In the genomic region with DNA sequence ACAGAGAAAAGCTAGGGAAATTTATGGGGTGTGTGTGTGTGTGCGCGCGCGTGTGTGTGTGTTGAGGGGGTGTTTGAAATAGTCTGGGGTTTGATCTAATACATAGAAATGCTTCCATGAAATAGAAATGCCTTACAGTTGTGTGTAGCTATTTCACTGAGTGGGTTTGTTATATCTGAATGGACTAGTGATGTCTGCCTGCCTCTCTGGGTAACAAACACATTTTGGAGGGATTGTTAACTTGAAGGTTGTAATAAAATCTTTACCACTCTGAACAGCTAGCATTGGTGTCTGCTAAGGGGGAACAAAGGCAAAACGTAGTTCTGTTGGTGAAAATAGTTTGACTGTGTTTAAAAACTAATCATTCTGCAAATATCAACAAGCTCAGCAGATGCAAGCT, we compare ENCODE assay signal across 28 cellular contexts.
"Had no signal": no experiment of that assay in that cellular context is flagged by ENCODE, and none has a peak within 500 bp of the region (broad histone marks: within the 10 kb centered on the region; RNA-seq: fewer than 3 reads in every experiment).

No MANE protein-coding gene starts in this region.

- H3K9me3 ChIP-seq: body of pancreas, esophagus squamous epithelium had no signal

- H3K27ac Mint-ChIP-seq: activated CD4-positive, alpha-beta memory T cell treated with anti-CD3 and anti-CD28 coated beads for 36 hours; activated CD4-positive, alpha-beta T cell treated with anti-CD3 and anti-CD28 coated beads for 36 hours; activated CD4-positive, alpha-beta T cell treated with anti-CD3 and anti-CD28 coated beads, Interleukin-2, amount 10 ng/mL, durations not matched to agents 24 days and 14 days; activated CD8-positive, alpha-beta memory T cell treated with anti-CD3 and anti-CD28 coated beads, Interleukin-2, amount 10 ng/mL, durations not matched to agents 7 days and 5 days; activated CD8-positive, alpha-beta T cell treated with anti-CD3 and anti-CD28 coated beads, Interleukin-2, amount 10 ng/mL, durations not matched to agents 7 days and 5 days; activated naive CD4-positive, alpha-beta T cell treated with anti-CD3 and anti-CD28 coated beads, Interleukin-2, amount 10 ng/mL, durations not matched to agents 7 days and 5 days; activated naive CD4-positive, alpha-beta T cell treated with anti-CD3 and anti-CD28 coated beads, Interleukin-2, amount 50 U/mL, for 72 hours; activated T-cell treated with anti-CD3 and anti-CD28 coated beads, Interleukin-2, amount 50 U/mL, for 24 hours; activated T-cell treated with anti-CD3 and anti-CD28 coated beads, Interleukin-2, amount 50 U/mL, for 72 hours; effector memory CD8-positive, alpha-beta T cell had no signal

- DNase-seq: activated CD4-positive, alpha-beta memory T cell treated with anti-CD3 and anti-CD28 coated beads for 36 hours; activated CD4-positive, alpha-beta T cell treated with anti-CD3 and anti-CD28 coated beads for 36 hours; activated CD4-positive, alpha-beta T cell treated with anti-CD3 and anti-CD28 coated beads, Interleukin-2, amount 10 ng/mL, durations not matched to agents 24 days and 14 days; activated CD4-positive, CD25-positive, alpha-beta regulatory T cell; activated CD4-positive, CD25-positive, alpha-beta regulatory T cell treated with anti-CD3 and anti-CD28 coated beads, Interleukin-2, amount 50 U/mL, for 72 hours; activated CD8-positive, alpha-beta memory T cell treated with anti-CD3 and anti-CD28 coated beads, Interleukin-2, amount 10 ng/mL, durations not matched to agents 7 days and 5 days; activated CD8-positive, alpha-beta memory T cell treated with anti-CD3 and anti-CD28 coated beads, Interleukin-2, amount 50 U/mL, for 4 hours; activated CD8-positive, alpha-beta T cell treated with anti-CD3 and anti-CD28 coated beads, Interleukin-2, amount 10 ng/mL, durations not matched to agents 7 days and 5 days; activated gamma-delta T cell; activated naive CD4-positive, alpha-beta T cell; activated naive CD4-positive, alpha-beta T cell treated with anti-CD3 and anti-CD28 coated beads, Interleukin-2, amount 10 ng/mL, durations not matched to agents 7 days and 5 days; activated T-cell treated with anti-CD3 and anti-CD28 coated beads, Interleukin-2, amount 50 U/mL, for 24 hours; activated T-cell treated with anti-CD3 and anti-CD28 coated beads, Interleukin-2, amount 50 U/mL, for 72 hours; amniotic stem cell; anterior cingulate cortex; cortex of kidney; dermis blood vessel endothelial cell; effector CD4-positive, alpha-beta T cell; effector memory CD8-positive, alpha-beta T cell; esophagus squamous epithelium; foreskin melanocyte; heart right ventricle; T-helper 2 cell had no signal

- H3K4me3 Mint-ChIP-seq: activated CD4-positive, alpha-beta memory T cell treated with anti-CD3 and anti-CD28 coated beads for 36 hours; activated CD4-positive, alpha-beta T cell treated with anti-CD3 and anti-CD28 coated beads for 36 hours; activated CD4-positive, alpha-beta T cell treated with anti-CD3 and anti-CD28 coated beads, Interleukin-2, amount 10 ng/mL, durations not matched to agents 24 days and 14 days; activated CD8-positive, alpha-beta memory T cell treated with anti-CD3 and anti-CD28 coated beads, Interleukin-2, amount 10 ng/mL, durations not matched to agents 7 days and 5 days; activated CD8-positive, alpha-beta T cell treated with anti-CD3 and anti-CD28 coated beads, Interleukin-2, amount 10 ng/mL, durations not matched to agents 7 days and 5 days; activated naive CD4-positive, alpha-beta T cell treated with anti-CD3 and anti-CD28 coated beads, Interleukin-2, amount 10 ng/mL, durations not matched to agents 7 days and 5 days; activated T-cell treated with anti-CD3 and anti-CD28 coated beads, Interleukin-2, amount 50 U/mL, for 24 hours; activated T-cell treated with anti-CD3 and anti-CD28 coated beads, Interleukin-2, amount 50 U/mL, for 72 hours; effector memory CD8-positive, alpha-beta T cell had no signal

- H3K27ac ChIP-seq: body of pancreas, epithelial cell of prostate, esophagus squamous epithelium, gastroesophageal sphincter, heart right ventricle, hepatocyte had no signal

- H3K36me3 Mint-ChIP-seq: activated CD4-positive, alpha-beta memory T cell treated with anti-CD3 and anti-CD28 coated beads for 36 hours; activated CD8-positive, alpha-beta memory T cell treated with anti-CD3 and anti-CD28 coated beads, Interleukin-2, amount 10 ng/mL, durations not matched to agents 7 days and 5 days; activated naive CD4-positive, alpha-beta T cell treated with anti-CD3 and anti-CD28 coated beads, Interleukin-2, amount 10 ng/mL, durations not matched to agents 7 days and 5 days; activated naive CD4-positive, alpha-beta T cell treated with anti-CD3 and anti-CD28 coated beads, Interleukin-2, amount 50 U/mL, for 72 hours had no signal

- H3K27me3 Mint-ChIP-seq: activated CD4-positive, alpha-beta memory T cell treated with anti-CD3 and anti-CD28 coated beads for 36 hours; activated CD4-positive, alpha-beta T cell treated with anti-CD3 and anti-CD28 coated beads, Interleukin-2, amount 10 ng/mL, durations not matched to agents 24 days and 14 days; activated CD8-positive, alpha-beta memory T cell treated with anti-CD3 and anti-CD28 coated beads, Interleukin-2, amount 10 ng/mL, durations not matched to agents 7 days and 5 days; activated naive CD4-positive, alpha-beta T cell treated with anti-CD3 and anti-CD28 coated beads, Interleukin-2, amount 10 ng/mL, durations not matched to agents 7 days and 5 days; effector memory CD8-positive, alpha-beta T cell had no signal

- H3K4me3 ChIP-seq: body of pancreas, esophagus squamous epithelium, gastroesophageal sphincter, heart right ventricle, hepatocyte had no signal

- ATAC-seq: activated CD4-positive, alpha-beta T cell treated with anti-CD3 and anti-CD28 coated beads for 36 hours; activated CD8-positive, alpha-beta memory T cell treated with anti-CD3 and anti-CD28 coated beads, Interleukin-2, amount 10 ng/mL, durations not matched to agents 7 days and 5 days; activated CD8-positive, alpha-beta T cell treated with anti-CD3 and anti-CD28 coated beads, Interleukin-2, amount 10 ng/mL, durations not matched to agents 7 days and 5 days; activated naive CD4-positive, alpha-beta T cell treated with anti-CD3 and anti-CD28 coated beads, Interleukin-2, amount 50 U/mL, for 72 hours; activated T-cell treated with anti-CD3 and anti-CD28 coated beads, Interleukin-2, amount 50 U/mL, for 72 hours; body of pancreas; effector memory CD8-positive, alpha-beta T cell; gastroesophageal sphincter; heart right ventricle had no signal

- H3K9me3 Mint-ChIP-seq: activated CD4-positive, alpha-beta T cell treated with anti-CD3 and anti-CD28 coated beads, Interleukin-2, amount 10 ng/mL, durations not matched to agents 24 days and 14 days; activated naive CD4-positive, alpha-beta T cell treated with anti-CD3 and anti-CD28 coated beads, Interleukin-2, amount 10 ng/mL, durations not matched to agents 7 days and 5 days had no signal

- H3K4me1 Mint-ChIP-seq: activated CD4-positive, alpha-beta T cell treated with anti-CD3 and anti-CD28 coated beads for 36 hours; activated CD4-positive, alpha-beta T cell treated with anti-CD3 and anti-CD28 coated beads, Interleukin-2, amount 10 ng/mL, durations not matched to agents 24 days and 14 days; activated CD8-positive, alpha-beta memory T cell treated with anti-CD3 and anti-CD28 coated beads, Interleukin-2, amount 10 ng/mL, durations not matched to agents 7 days and 5 days; activated naive CD4-positive, alpha-beta T cell treated with anti-CD3 and anti-CD28 coated beads, Interleukin-2, amount 10 ng/mL, durations not matched to agents 7 days and 5 days had no signal

- H3K27me3 ChIP-seq: body of pancreas, esophagus squamous epithelium, gastroesophageal sphincter, heart right ventricle, hepatocyte had no signal

- H3K36me3 ChIP-seq: esophagus squamous epithelium, gastroesophageal sphincter, heart right ventricle had no signal

- H3K4me1 ChIP-seq: body of pancreas, esophagus squamous epithelium, gastroesophageal sphincter had no signal
